Comparison of ENCODE assay signal across 26 cellular contexts in genomic region chr7:155315977-155316376, GRCh38.
"Had no signal": no experiment of that assay in that cellular context is flagged by ENCODE, and none has a peak within 500 bp of the region (broad histone marks: within the 10 kb centered on the region; RNA-seq: fewer than 3 reads in every experiment).

No MANE protein-coding gene starts in this region.

- H3K36me3 ChIP-seq: prostate gland, right atrium auricular region, upper lobe of left lung had no signal

- H3K4me1 ChIP-seq: esophagus muscularis mucosa, prostate gland, right atrium auricular region, testis, tibial artery, upper lobe of left lung had no signal

- H3K9me3 ChIP-seq: esophagus muscularis mucosa, mucosa of descending colon, prostate gland, right atrium auricular region, testis, tibial artery, upper lobe of left lung had no signal

- H3K9me3 Mint-ChIP-seq: memory B cell; mesothelial cell of epicardium; natural killer cell treated with Interleukin-12 subunit alpha and Interleukin-12 subunit beta and Interleukin-15 and Interleukin-18, amount 100 ng/mL, for 72 hours; stimulated activated memory B cell treated with anti-CD40 and anti-IgM and Interleukin-4, amounts not matched to agents 10 μg/mL and 1 μg/mL and 100 μg/mL, for 72 hours had no signal

- H3K27ac ChIP-seq: dorsolateral prefrontal cortex, esophagus muscularis mucosa, prostate gland, right atrium auricular region, testis, tibial artery, upper lobe of left lung had no signal

- H3K27me3 ChIP-seq: dorsolateral prefrontal cortex, right atrium auricular region, testis, upper lobe of left lung had no signal

- H3K27ac Mint-ChIP-seq: memory B cell; mesothelial cell of epicardium; natural killer cell treated with Interleukin-12 subunit alpha and Interleukin-12 subunit beta and Interleukin-15 and Interleukin-18, amount 100 ng/mL, for 72 hours; stimulated activated memory B cell treated with anti-CD40 and anti-IgM and Interleukin-4, amounts not matched to agents 10 μg/mL and 1 μg/mL and 100 μg/mL, for 72 hours had no signal

- H3K27me3 Mint-ChIP-seq: naive B cell; natural killer cell treated with Interleukin-12 subunit alpha and Interleukin-12 subunit beta and Interleukin-15 and Interleukin-18, amount 100 ng/mL, for 72 hours; stimulated activated memory B cell treated with anti-CD40 and anti-IgM and Interleukin-4, amounts not matched to agents 10 μg/mL and 1 μg/mL and 100 μg/mL, for 72 hours had no signal

- H3K4me3 ChIP-seq: dorsolateral prefrontal cortex, esophagus muscularis mucosa, lung, mucosa of descending colon, prostate gland, right atrium auricular region, testis, tibial artery, upper lobe of left lung had no signal

- DNase-seq: cerebellar nuclear complex; dorsolateral prefrontal cortex; effector CD4-positive, alpha-beta T cell; foreskin melanocyte; hypothalamus; kidney; mucosa of descending colon; naive B cell; stimulated activated CD4-positive, alpha-beta T cell treated with anti-CD3 and anti-CD28 coated beads, Interleukin-2, amount 100 ng/mL, for 24 hours; stimulated activated CD4-positive, alpha-beta T cell treated with anti-CD3 and anti-CD28 coated beads, Interleukin-4, amount 100 ng/mL, for 24 hours; stimulated activated naive CD8-positive, alpha-beta T cell treated with anti-CD3 and anti-CD28 coated beads, Interleukin-15, Interleukin-2, amounts not matched to agents 100 U/mL and 50 U/mL, for 24 hours; substantia nigra; testis; tibial artery had no signal

- H3K36me3 Mint-ChIP-seq: memory B cell; naive B cell; natural killer cell treated with Interleukin-12 subunit alpha and Interleukin-12 subunit beta and Interleukin-15 and Interleukin-18, amount 100 ng/mL, for 72 hours had no signal

- ATAC-seq: left lobe of liver; mucosa of descending colon; natural killer cell treated with Interleukin-12 subunit alpha and Interleukin-12 subunit beta and Interleukin-15 and Interleukin-18, amount 100 ng/mL, for 72 hours; sciatic nerve; stimulated activated memory B cell treated with anti-CD40 and anti-IgM and Interleukin-4, amounts not matched to agents 10 μg/mL and 1 μg/mL and 100 μg/mL, for 72 hours; stimulated activated naive CD8-positive, alpha-beta T cell treated with anti-CD3 and anti-CD28 coated beads, Interleukin-15, Interleukin-2, amounts not matched to agents 100 U/mL and 50 U/mL, for 24 hours had no signal

- H3K4me3 Mint-ChIP-seq: memory B cell; mesothelial cell of epicardium; natural killer cell treated with Interleukin-12 subunit alpha and Interleukin-12 subunit beta and Interleukin-15 and Interleukin-18, amount 100 ng/mL, for 72 hours; neural crest cell; stimulated activated memory B cell treated with anti-CD40 and anti-IgM and Interleukin-4, amounts not matched to agents 10 μg/mL and 1 μg/mL and 100 μg/mL, for 72 hours had no signal

- H3K4me1 Mint-ChIP-seq: memory B cell; mesothelial cell of epicardium; naive B cell; stimulated activated memory B cell treated with anti-CD40 and anti-IgM and Interleukin-4, amounts not matched to agents 10 μg/mL and 1 μg/mL and 100 μg/mL, for 72 hours had no signal
